ENCODE assay signal across 23 cellular contexts in genomic region chr7:38746438-38746837, GRCh38.
DNase-seq lines count a peak whose midpoint lies in the region; ATAC-seq, FAIRE-seq and TF ChIP-seq lines count a peak whose summit lies in the region.
"Had no signal": no experiment of that assay in that cellular context is flagged by ENCODE, and none has a peak within 500 bp of the region (broad histone marks: within the 10 kb centered on the region; RNA-seq: fewer than 3 reads in every experiment).

No MANE protein-coding gene starts in this region.

- H2BK15ac ChIP-seq in H9 (ENCODE audit: low read depth, low read length) (no peak overlapping the region), H1 (ENCODE audit: low read length) (no peak overlapping the region)

- intact Hi-C loops in aorta (cut with DNase I) = loop anchor here in 1 of 2 donors (10.0 kb wide), 1 partner anchor 342 kb away; no protein-coding TSS in a partner anchor

- H3K4me3 ChIP-seq in H1 (ENCODE audit: extremely low read depth in 1 of 4, insufficient read depth in 2 of 4, low read depth in 3 of 4, low read length in 4 of 4) = no peak overlapping the region
- no peak overlapping the region for H3K4me3 ChIP-seq in aorta (ENCODE audit: low read length in 2 of 2)
- H3K4me3 ChIP-seq: HAP-1, SJSA1 had no signal

- peak; percentile 55 to 67 for ATAC-seq in activated T-cell treated with anti-CD3 and anti-CD28 coated beads, Interleukin-2, amount 50 U/mL, for 72 hours (replicated peaks in 1 of 2)
- no peak for ATAC-seq in aorta (ENCODE audit: low FRiP score)
- no peak for ATAC-seq in activated naive CD8-positive, alpha-beta T cell treated with anti-CD3 and anti-CD28 coated beads, Interleukin-2, amount 50 U/mL, for 24 hours

- H3K4ac ChIP-seq in H9 (ENCODE audit: low read depth, low read length) (no peak overlapping the region), H1 (replicated peaks; ENCODE audit: insufficient read length, low read depth, low read length) (no peak overlapping the region)

- no peaks in the 10 kb centered on the region for H3K9me3 Mint-ChIP-seq in activated T-cell treated with anti-CD3 and anti-CD28 coated beads, Interleukin-2, amount 50 U/mL, for 72 hours
- no peaks in the 10 kb centered on the region for H3K9me3 Mint-ChIP-seq in H9
- no peaks in the 10 kb centered on the region for H3K9me3 Mint-ChIP-seq in activated naive CD8-positive, alpha-beta T cell treated with anti-CD3 and anti-CD28 coated beads, Interleukin-2, amount 50 U/mL, for 24 hours
- H3K9me3 Mint-ChIP-seq: CD8-positive, alpha-beta memory T cell; HFFc6 had no signal

- H3K14ac ChIP-seq in H9 (ENCODE audit: insufficient read depth, low read length) = no peak overlapping the region
- no peak overlapping the region for H3K14ac ChIP-seq in H1 (ENCODE audit: insufficient read length)

- H2AK5ac ChIP-seq in H9 (ENCODE audit: insufficient read length, low read length) (no peak overlapping the region), H1 (ENCODE audit: low read depth, low read length) (no peak overlapping the region; the same call in 1 of the 2 replicates)

- H3K36me3 Mint-ChIP-seq in activated T-cell treated with anti-CD3 and anti-CD28 coated beads, Interleukin-2, amount 50 U/mL, for 72 hours (ENCODE audit: insufficient read depth in 2 of 2) = peaks cover 4 to 7% of the 10 kb centered on the region in 2 donors
- H3K36me3 Mint-ChIP-seq in H9 (ENCODE audit: insufficient read depth in 1 of 3, low read depth in 3 of 3) = peaks cover 0 to 20% (median 17%) of the 10 kb centered on the region in 3 experiments; a peak in 6 of 7 replicates
- peaks cover 20% of the 10 kb centered on the region for H3K36me3 Mint-ChIP-seq in activated naive CD8-positive, alpha-beta T cell treated with anti-CD3 and anti-CD28 coated beads, Interleukin-2, amount 50 U/mL, for 24 hours (ENCODE audit: low read depth)

- H4K5ac ChIP-seq in H9 (ENCODE audit: insufficient read length, low read depth, low read length) (no peak overlapping the region), H1 (ENCODE audit: insufficient read length, low read depth, low read length) (no peak overlapping the region)

- peaks cover 0 to 23% (median 7%) of the 10 kb centered on the region in 4 experiments; a peak in 6 of 8 replicates for H3K36me3 ChIP-seq in H1 (ENCODE audit: control insufficient read depth in 2 of 4, insufficient read depth in 4 of 4, low read length in 3 of 4)
- H3K36me3 ChIP-seq in aorta (ENCODE audit: control insufficient read depth in 1 of 2, insufficient read depth in 2 of 2, low read length in 1 of 2) = peaks cover 0 to 2% of the 10 kb centered on the region in 2 donors
- H3K36me3 ChIP-seq: HAP-1 had no signal

- no CpG with 5 or more reads among the region's 7 CpGs for WGBS in H9 (ENCODE audit: extremely low coverage, insufficient read length, low lambda C conversion rate)
- WGBS in H1 (ENCODE audit: extremely low coverage in 1 of 2, insufficient coverage in 1 of 2, insufficient read length in 1 of 2, insufficient replicate concordance in 2 of 2, low coverage in 1 of 2, low lambda C conversion rate in 2 of 2, missing lambda C conversion rate in 1 of 2), 2 experiments = 89% methylated on average over 7 of the region's 7 CpGs; no CpG with 5 or more reads in 1 of the 2 experiments
- 94 to 96% methylated on average over 7 of the region's 7 CpGs for WGBS in aorta, 2 donors

- H2BK12ac ChIP-seq in H9 (ENCODE audit: insufficient read length, low read depth, low read length) = no peak overlapping the region
- no peak overlapping the region for H2BK12ac ChIP-seq in H1 (ENCODE audit: low read depth, low read length)

- peaks cover 26% of the 10 kb centered on the region for H3K4me1 Mint-ChIP-seq in activated T-cell treated with anti-CD3 and anti-CD28 coated beads, Interleukin-2, amount 50 U/mL, for 72 hours (ENCODE audit: low read depth)
- peaks cover 12 to 19% of the 10 kb centered on the region in 2 experiments for H3K4me1 Mint-ChIP-seq in H9
- no peaks in the 10 kb centered on the region for H3K4me1 Mint-ChIP-seq in activated naive CD8-positive, alpha-beta T cell treated with anti-CD3 and anti-CD28 coated beads, Interleukin-2, amount 50 U/mL, for 24 hours
- H3K4me1 Mint-ChIP-seq: B cell; CD8-positive, alpha-beta memory T cell had no signal

- H3K9me3 ChIP-seq in H9 (ENCODE audit: control insufficient read depth, low read depth, low read length) (no peaks in the 10 kb centered on the region), H1 (ENCODE audit: insufficient read depth in 2 of 2, low read depth in 1 of 2, low read length in 1 of 2) (no peaks in the 10 kb centered on the region), aorta (ENCODE audit: control insufficient read depth, low read length) (no peaks in the 10 kb centered on the region)
- H3K9me3 ChIP-seq: HAP-1, SJSA1 had no signal

- H3K27me3 ChIP-seq in H9 (ENCODE audit: insufficient read depth, low read length) (no peaks in the 10 kb centered on the region), H1 (replicated peaks in 1 of 4; ENCODE audit: control insufficient read depth in 3 of 4, extremely low read depth in 1 of 4, insufficient read depth in 3 of 4, low read length in 3 of 4) (no peaks in the 10 kb centered on the region), aorta (ENCODE audit: control insufficient read depth in 1 of 2, insufficient read depth in 2 of 2, low read length in 1 of 2) (no peaks in the 10 kb centered on the region)
- H3K27me3 ChIP-seq: SJSA1 had no signal

- H3K27ac Mint-ChIP-seq in activated T-cell treated with anti-CD3 and anti-CD28 coated beads, Interleukin-2, amount 50 U/mL, for 72 hours = no peak overlapping the region
- H3K27ac Mint-ChIP-seq in H9 = peak overlapping the region in 2 of 3 experiments; percentile 6 to 51; a peak in 2 of 7 replicates
- H3K27ac Mint-ChIP-seq in activated naive CD8-positive, alpha-beta T cell treated with anti-CD3 and anti-CD28 coated beads, Interleukin-2, amount 50 U/mL, for 24 hours = no peak overlapping the region
- H3K27ac Mint-ChIP-seq: B cell; CD8-positive, alpha-beta memory T cell had no signal

- CTCF ChIA-PET in H1 (lab: Charles Lee; ENCODE audit: partially characterized antibody) = interaction anchor here (1.3 to 1.9 kb wide), 4 partner anchors 9 to 707 kb away, joined by 4 to 6 read pairs (median 6); no protein-coding TSS in a partner anchor

- H4K20me1 ChIP-seq in H9 (ENCODE audit: control insufficient read depth, insufficient read depth, insufficient read length) (no peaks in the 10 kb centered on the region), H1 (replicated peaks in 1 of 2; ENCODE audit: control insufficient read depth in 1 of 2, insufficient read depth in 2 of 2, low read length in 2 of 2) (peaks cover 1 to 2% of the 10 kb centered on the region in 2 experiments)

- no peaks in the 10 kb centered on the region for H3K23me2 ChIP-seq in H9 (ENCODE audit: insufficient read length, low read depth, low read length, poor library complexity, severe bottlenecking)
- no peaks in the 10 kb centered on the region for H3K23me2 ChIP-seq in H1 (ENCODE audit: low read depth, low read length)

- H3K27ac ChIP-seq in H9 (ENCODE audit: insufficient read length, low read depth, low read length) = no peak overlapping the region
- peak overlapping the region; percentile 47 for H3K27ac ChIP-seq in H1 (ENCODE audit: low read depth, low read length)
- no peak overlapping the region for H3K27ac ChIP-seq in aorta (ENCODE audit: low read depth in 1 of 2, low read length in 2 of 2)
- H3K27ac ChIP-seq: C4-2B, SJSA1 had no signal

- H3K9ac ChIP-seq in H9 (ENCODE audit: extremely low read depth, insufficient read length, low read length) (no peak overlapping the region), H1 (replicated peaks in 1 of 4; ENCODE audit: extremely low read depth in 1 of 4, low read depth in 3 of 4, low read length in 3 of 4) (no peak overlapping the region; a peak in 1 of 7 replicates)

- H4K8ac ChIP-seq in H9 (replicated peaks; ENCODE audit: insufficient read length, low read depth, low read length) (no peak overlapping the region), H1 (ENCODE audit: extremely low read depth, insufficient read depth, low read length) (no peak overlapping the region)

- no peak overlapping the region for H3K4me2 ChIP-seq in H9 (ENCODE audit: insufficient read depth, insufficient read length, low read length)
- no peak overlapping the region for H3K4me2 ChIP-seq in H1 (ENCODE audit: insufficient read depth in 1 of 2, low read depth in 2 of 2, low read length in 2 of 2)

- no peaks in the 10 kb centered on the region for H3K27me3 Mint-ChIP-seq in activated T-cell treated with anti-CD3 and anti-CD28 coated beads, Interleukin-2, amount 50 U/mL, for 72 hours (ENCODE audit: low read depth)
- H3K27me3 Mint-ChIP-seq in H9 (ENCODE audit: low read depth) = no peaks in the 10 kb centered on the region
- no peaks in the 10 kb centered on the region for H3K27me3 Mint-ChIP-seq in activated naive CD8-positive, alpha-beta T cell treated with anti-CD3 and anti-CD28 coated beads, Interleukin-2, amount 50 U/mL, for 24 hours
- H3K27me3 Mint-ChIP-seq: B cell; CD8-positive, alpha-beta memory T cell had no signal

- H2BK5ac ChIP-seq in H9 (ENCODE audit: insufficient read length, low read length) = no peak overlapping the region
- no peak overlapping the region for H2BK5ac ChIP-seq in H1 (ENCODE audit: low read depth, low read length)

- H2AFZ ChIP-seq in H9 (ENCODE audit: low read length) = no peak overlapping the region
- H2AFZ ChIP-seq in H1 (ENCODE audit: low read length) = no peak overlapping the region

- H3K4me1 ChIP-seq in H9 (ENCODE audit: insufficient read depth, low read length) = no peaks in the 10 kb centered on the region
- H3K4me1 ChIP-seq in H1 (replicated peaks in 1 of 4; ENCODE audit: control insufficient read depth in 3 of 4, insufficient read depth in 4 of 4, low read length in 3 of 4) = no peaks in the 10 kb centered on the region; a peak in 1 of 7 replicates
- no peaks in the 10 kb centered on the region for H3K4me1 ChIP-seq in aorta (ENCODE audit: control insufficient read depth in 1 of 2, insufficient read depth in 2 of 2, low read length in 2 of 2)
- H3K4me1 ChIP-seq: HAP-1 had no signal

- POLR2A ChIA-PET in H1 (lab: Charles Lee; ENCODE audit: partially characterized antibody) = no interaction called here

- no peak overlapping the region for H3T11ph ChIP-seq in H9 (ENCODE audit: low read length)

- no peak overlapping the region for H2BK20ac ChIP-seq in H9 (ENCODE audit: low read depth, low read length, poor library complexity, severe bottlenecking)
- H2BK20ac ChIP-seq in H1 (ENCODE audit: low read length) = no peak overlapping the region

- no peak overlapping the region for H3K4me3 Mint-ChIP-seq in activated T-cell treated with anti-CD3 and anti-CD28 coated beads, Interleukin-2, amount 50 U/mL, for 72 hours
- H3K4me3 Mint-ChIP-seq in H9 = no peak overlapping the region
- H3K4me3 Mint-ChIP-seq in activated naive CD8-positive, alpha-beta T cell treated with anti-CD3 and anti-CD28 coated beads, Interleukin-2, amount 50 U/mL, for 24 hours = no peak overlapping the region
- H3K4me3 Mint-ChIP-seq: B cell; CD8-positive, alpha-beta memory T cell; HFFc6 had no signal

- H3K18ac ChIP-seq in H9 (ENCODE audit: insufficient read length, low read depth, low read length) = no peak overlapping the region
- no peak overlapping the region for H3K18ac ChIP-seq in H1 (ENCODE audit: extremely low read depth, low read length)

- no peak for DNase-seq in activated T-cell treated with anti-CD3 and anti-CD28 coated beads, Interleukin-2, amount 50 U/mL, for 72 hours
- DNase-seq in activated T-cell treated with anti-CD3 and anti-CD28 coated beads, Interleukin-2, amount 50 U/mL, for 48 hours = no peak
- DNase-seq in H9 = no peak
- no peak for DNase-seq in H1 (ENCODE audit: low read depth in 1 of 2, low spot score in 2 of 2)
- no peak for DNase-seq in aorta
- DNase-seq in activated naive CD8-positive, alpha-beta T cell treated with anti-CD3 and anti-CD28 coated beads, Interleukin-2, amount 50 U/mL, for 24 hours = no peak
- DNase-seq in EL = no peak
- DNase-seq: CD8-positive, alpha-beta memory T cell; DMS 273 treated with DMSO at 0.1 percent for 48 hours; DMS79; GF-D8; HFFc6; KG1; MM.1S; NCI-H187 treated with DMSO at 0.1 percent for 48 hours; NCI-H446; NCI-H524 treated with DMSO at 0.1 percent for 48 hours; Right ventricle myocardium superior; RPMI8226 had no signal

- H4K91ac ChIP-seq in H9 (ENCODE audit: insufficient read length, low read depth, low read length) = no peak overlapping the region
- no peak overlapping the region for H4K91ac ChIP-seq in H1 (replicated peaks; ENCODE audit: insufficient read length, low read length)

- H3K23ac ChIP-seq in H9 (ENCODE audit: insufficient read length, low read depth, low read length) (no peak overlapping the region), H1 (ENCODE audit: insufficient read length) (no peak overlapping the region)

- no peak for FAIRE-seq in H1 (lab: Jason Lieb, UNC)

- TF ChIP-seq EP300 in H1 (IDR thresholded peaks at IDR 0.05; ENCODE audit: borderline replicate concordance in 1 of 2, low read depth in 2 of 2, low read length in 2 of 2) = no peak

- no peak for TF ChIP-seq POLR2A in H1 (IDR thresholded peaks at IDR 0.05; ENCODE audit: control extremely low read depth in 1 of 2, low read depth in 2 of 2, low read length in 2 of 2)

- TF ChIP-seq CTCF in H9 (conservative IDR thresholded peaks at IDR 0.05) = no peak
- no peak for TF ChIP-seq CTCF in H1 (IDR thresholded peaks at IDR 0.05; ENCODE audit: control extremely low read depth in 1 of 3, insufficient read depth in 1 of 3, low read depth in 1 of 3, low read length in 3 of 3)

- no peak for TF ChIP-seq RAD21 in H1 (IDR thresholded peaks at IDR 0.05 in 1 of 2, conservative IDR thresholded peaks at IDR 0.05 in 1 of 2; ENCODE audit: low read depth in 2 of 2, low read length in 2 of 2)

- H3K79me1 ChIP-seq in H9 (ENCODE audit: insufficient read depth, low read depth, low read length, poor library complexity, severe bottlenecking) = no peaks in the 10 kb centered on the region
- H3K79me1 ChIP-seq in H1 (ENCODE audit: low read depth, low read length) = no peaks in the 10 kb centered on the region

- H3K56ac ChIP-seq in H9 (ENCODE audit: insufficient read length, low read depth, low read length) = no peak overlapping the region
- H3K56ac ChIP-seq in H1 (replicated peaks; ENCODE audit: insufficient read length, low read depth, low read length) = no peak overlapping the region

- H3K79me2 ChIP-seq in H9 (ENCODE audit: insufficient read depth, low read length) = no peaks in the 10 kb centered on the region
- no peaks in the 10 kb centered on the region for H3K79me2 ChIP-seq in H1 (ENCODE audit: control insufficient read depth in 1 of 2, insufficient read depth in 2 of 2, low read length in 2 of 2)

- H2BK120ac ChIP-seq in H9 (ENCODE audit: low read depth, low read length, poor library complexity, severe bottlenecking) = no peak overlapping the region
- H2BK120ac ChIP-seq in H1 (replicated peaks; ENCODE audit: low read depth, low read length) = no peak overlapping the region

Comparison
In these comparisons a context has a peak if more than half of its experiments do, and no peak if none do; other contexts are left out.
1. ATAC-seq: peak in activated T-cell treated with anti-CD3 and anti-CD28 coated beads, Interleukin-2, amount 50 U/mL, for 72 hours (2 of 2); none in aorta (single experiment) and activated naive CD8-positive, alpha-beta T cell treated with anti-CD3 and anti-CD28 coated beads, Interleukin-2, amount 50 U/mL, for 24 hours (single experiment).
2. H3K27ac Mint-ChIP-seq: peak in H9 (2 of 3); none in activated T-cell treated with anti-CD3 and anti-CD28 coated beads, Interleukin-2, amount 50 U/mL, for 72 hours (single experiment) and activated naive CD8-positive, alpha-beta T cell treated with anti-CD3 and anti-CD28 coated beads, Interleukin-2, amount 50 U/mL, for 24 hours (single experiment).